ENCODE assay signal across 9 cellular contexts in genomic region chr2:217944366-217944765, GRCh38. TPM values are rescaled to one million over a fixed set of nuclear protein-coding genes. Genes with fewer than 3 reads are reported as not detected.
A peak's percentile ranks its signal among the peaks of the same experiment; 100 is the strongest.
DNase-seq lines count a peak whose midpoint lies in the region; ATAC-seq and TF ChIP-seq lines count a peak whose summit lies in the region.
"Had no signal": no experiment of that assay in that cellular context is flagged by ENCODE, and none has a peak within 500 bp of the region (broad histone marks: within the 10 kb centered on the region; RNA-seq: fewer than 3 reads in every experiment).

No MANE protein-coding gene starts in this region.

- no peaks in the 10 kb centered on the region for H3K9me3 ChIP-seq in right cardiac atrium (ENCODE audit: control insufficient read depth, low read length)
- H3K9me3 ChIP-seq in left lung: no peaks in the 10 kb centered on the region

- H3K4me1 ChIP-seq in right cardiac atrium (ENCODE audit: control insufficient read depth, insufficient read depth, low read length): peaks cover 26% of the 10 kb centered on the region
- H3K4me1 ChIP-seq in left lung: peaks cover 24 to 46% of the 10 kb centered on the region in 2 donors
- H3K4me1 ChIP-seq in rectal smooth muscle tissue (ENCODE audit: control insufficient read depth, insufficient read depth, low read length): peaks cover 47% of the 10 kb centered on the region

- no peaks in the 10 kb centered on the region for H3K27me3 ChIP-seq in right cardiac atrium (ENCODE audit: control insufficient read depth, insufficient read depth)
- H3K27me3 ChIP-seq in left lung: no peaks in the 10 kb centered on the region
- H3K27me3 ChIP-seq in rectal smooth muscle tissue (ENCODE audit: control insufficient read depth, insufficient read depth, low read length): no peaks in the 10 kb centered on the region

- WGBS in right cardiac atrium: 50% methylated on average over 3 of the region's 3 CpGs

- no peak for TF ChIP-seq CTCF in left lung (IDR thresholded peaks at IDR 0.05)

- ATAC-seq in right cardiac atrium: no peak
- ATAC-seq in Right ventricle myocardium inferior: no peak
- ATAC-seq in left lung: no peak
- ATAC-seq in GM19452 (IDR thresholded peaks at IDR 0.05; ENCODE audit: unreplicated experiment): no peak
- ATAC-seq in GM18498 (IDR thresholded peaks at IDR 0.05; ENCODE audit: unreplicated experiment): no peak

- H3K9ac ChIP-seq in rectal smooth muscle tissue (ENCODE audit: low read length): no peak overlapping the region

- H3K36me3 ChIP-seq in left lung (no peaks in the 10 kb centered on the region), rectal smooth muscle tissue (ENCODE audit: control insufficient read depth, insufficient read depth, low read length) (no peaks in the 10 kb centered on the region)

- H3K27ac ChIP-seq in right cardiac atrium (ENCODE audit: low read length) (peak overlapping the region; percentile 6), left lung (peak overlapping the region; percentile 78 to 83), rectal smooth muscle tissue (ENCODE audit: low read depth, low read length) (peak overlapping the region; percentile 98)

- DNase-seq in right cardiac atrium (no peak), Right ventricle myocardium inferior (ENCODE audit: missing footprints) (no peak), left lung (no peak), HK-2 (ENCODE audit: unreplicated experiment) (no peak)
- no peak for DNase-seq in activated CD4-positive, alpha-beta T cell treated with anti-CD3 and anti-CD28 coated beads for 1 hour
- DNase-seq: SIG-M5 had no signal

- intact Hi-C loops in right cardiac atrium (cut with DNase I): loop anchor here in 3 of 4 donors (5.0 kb wide), 4 partner anchors 33 to 52 kb away; no protein-coding TSS in a partner anchor
- intact Hi-C loops in Right ventricle myocardium inferior (cut with DNase I): loop anchor here (2.0 to 5.0 kb wide), 4 partner anchors 34 to 152 kb away; no protein-coding TSS in a partner anchor
- intact Hi-C loops in left lung (cut with DNase I): loop anchor here in 1 of 2 donors (5.0 kb wide), 1 partner anchor 43 kb away; no protein-coding TSS in a partner anchor

- peak overlapping the region; percentile 3 for H3K4me3 ChIP-seq in right cardiac atrium (ENCODE audit: low read length)
- H3K4me3 ChIP-seq in left lung: peak overlapping the region in 1 of 2 donors; percentile 67
- H3K4me3 ChIP-seq in rectal smooth muscle tissue (ENCODE audit: low read length): peak overlapping the region; percentile 86

RNA-seq across cellular contexts. Expression of gene TNS1, which starts 58.4 kb away (rescaled TPM):
- total RNA-seq in right cardiac atrium (100 to 1,000 TPM; 442 to 647 (median 536) TPM), Right ventricle myocardium inferior (705 TPM), left lung (100 to 1,000 TPM; 303 to 327 TPM)
- 243 TPM for polyA plus RNA-seq in right cardiac atrium

Comparison
In these comparisons a context has a peak if more than half of its experiments do, and no peak if none do; other contexts are left out.
1. H3K27ac ChIP-seq: peak in every context shown above with its lines; median percentile 98 in rectal smooth muscle tissue; 80 in left lung; 6 in right cardiac atrium.